1 cellular context compared by ENCODE assay signal in genomic region chr1:53110370-53111072, GRCh38.
TF ChIP-seq lines count a peak whose summit lies in the region.

No MANE protein-coding gene starts in this region.

TF ChIP-seq in HepG2, 621 proteins besides CTCF, POLR2A, EP300 and RAD21 (continues in another document):
- TF ChIP-seq CSRNP1 (CRISPR knock-in tag; IDR thresholded peaks at IDR 0.05): peak; percentile 63; the same call in 1 of the 2 replicates
- TF ChIP-seq AFF4 (CRISPR knock-in tag; IDR thresholded peaks at IDR 0.05): no peak
- no peak for TF ChIP-seq KDM4B (CRISPR knock-in tag; IDR thresholded peaks at IDR 0.05)
- 0 out of 2 replicates have a peak, but pooled peaks have one; percentile 40 for TF ChIP-seq ZMYM2 (CRISPR knock-in tag; IDR thresholded peaks at IDR 0.05)
- TF ChIP-seq ZNF44 (CRISPR knock-in tag; IDR thresholded peaks at IDR 0.05): 0 out of 2 replicates have a peak, but pooled peaks have one; percentile 45
- no peak for TF ChIP-seq MAZ (IDR thresholded peaks at IDR 0.05; ENCODE audit: borderline replicate concordance, low read depth, low read length)
- TF ChIP-seq MAZ (CRISPR knock-in tag; IDR thresholded peaks at IDR 0.05; ENCODE audit: low read depth): 0 out of 2 replicates have a peak, but pooled peaks have one; percentile 8
- 0 out of 2 replicates have a peak, but pooled peaks have one; percentile 38 for TF ChIP-seq ZFX (CRISPR knock-in tag; IDR thresholded peaks at IDR 0.05; ENCODE audit: low read depth)
- 0 out of 2 replicates have a peak, but pooled peaks have one; percentile 37 for TF ChIP-seq ZNF136 (CRISPR knock-in tag; IDR thresholded peaks at IDR 0.05; ENCODE audit: low read depth)
- TF ChIP-seq HNF4G (IDR thresholded peaks at IDR 0.05; ENCODE audit: borderline replicate concordance, low read depth, low read length): no peak
- TF ChIP-seq HNF4G (CRISPR knock-in tag; IDR thresholded peaks at IDR 0.05; ENCODE audit: borderline replicate concordance, low read depth): 0 out of 2 replicates have a peak, but pooled peaks have one; percentile 2
- 0 out of 2 replicates have a peak, but pooled peaks have one; percentile 5 for TF ChIP-seq KDM2A (CRISPR knock-in tag; IDR thresholded peaks at IDR 0.05; ENCODE audit: borderline replicate concordance, low read depth)
- TF ChIP-seq ZNF274 (CRISPR knock-in tag; IDR thresholded peaks at IDR 0.05): no peak
- TF ChIP-seq ZBTB43 (CRISPR knock-in tag; conservative IDR thresholded peaks at IDR 0.05): no peak
- TF ChIP-seq SMAD1 (CRISPR knock-in tag; IDR thresholded peaks at IDR 0.05; ENCODE audit: borderline replicate concordance, low read depth): no peak
- TF ChIP-seq SMAD9 (CRISPR knock-in tag; IDR thresholded peaks at IDR 0.05): peak; percentile 14; the same call in 1 of the 2 replicates
- TF ChIP-seq ZNF18 (CRISPR knock-in tag; IDR thresholded peaks at IDR 0.05; ENCODE audit: insufficient replicate concordance): peak; percentile 7
- no peak for TF ChIP-seq AKNA (CRISPR knock-in tag; IDR thresholded peaks at IDR 0.05; ENCODE audit: borderline replicate concordance)
- peak; percentile 56; the same call in 1 of the 2 replicates for TF ChIP-seq SNAPC2 (CRISPR knock-in tag; IDR thresholded peaks at IDR 0.05)
- TF ChIP-seq RFXAP (CRISPR knock-in tag; IDR thresholded peaks at IDR 0.05; ENCODE audit: borderline replicate concordance): peak; percentile 7; the same call in 1 of the 2 replicates
- TF ChIP-seq PRMT3 (CRISPR knock-in tag; IDR thresholded peaks at IDR 0.05; ENCODE audit: borderline replicate concordance, low read depth): no peak
- 0 out of 2 replicates have a peak, but pooled peaks have one; percentile 10 for TF ChIP-seq GFI1 (CRISPR knock-in tag; IDR thresholded peaks at IDR 0.05; ENCODE audit: borderline replicate concordance)
- peak; percentile 20 for TF ChIP-seq ASH2L (IDR thresholded peaks at IDR 0.05; ENCODE audit: insufficient read length, low read depth, low read length)
- TF ChIP-seq ZGPAT (CRISPR knock-in tag; IDR thresholded peaks at IDR 0.05): 0 out of 2 replicates have a peak, but pooled peaks have one; percentile 4
- no peak for TF ChIP-seq ZNF550 (CRISPR knock-in tag; IDR thresholded peaks at IDR 0.05; ENCODE audit: borderline replicate concordance)
- no peak for TF ChIP-seq MLLT10 (CRISPR knock-in tag; IDR thresholded peaks at IDR 0.05)
- TF ChIP-seq HMGXB4 (CRISPR knock-in tag; IDR thresholded peaks at IDR 0.05; ENCODE audit: borderline replicate concordance in 1 of 2, low read depth in 1 of 2): peak in 1 of 2 experiments; percentile 25; a peak in 2 of 4 replicates
- TF ChIP-seq DNMT1 (CRISPR knock-in tag; IDR thresholded peaks at IDR 0.05): no peak
- TF ChIP-seq MNT (IDR thresholded peaks at IDR 0.05): peak; percentile 57
